22 cellular contexts compared by ENCODE assay signal in the genomic region with DNA sequence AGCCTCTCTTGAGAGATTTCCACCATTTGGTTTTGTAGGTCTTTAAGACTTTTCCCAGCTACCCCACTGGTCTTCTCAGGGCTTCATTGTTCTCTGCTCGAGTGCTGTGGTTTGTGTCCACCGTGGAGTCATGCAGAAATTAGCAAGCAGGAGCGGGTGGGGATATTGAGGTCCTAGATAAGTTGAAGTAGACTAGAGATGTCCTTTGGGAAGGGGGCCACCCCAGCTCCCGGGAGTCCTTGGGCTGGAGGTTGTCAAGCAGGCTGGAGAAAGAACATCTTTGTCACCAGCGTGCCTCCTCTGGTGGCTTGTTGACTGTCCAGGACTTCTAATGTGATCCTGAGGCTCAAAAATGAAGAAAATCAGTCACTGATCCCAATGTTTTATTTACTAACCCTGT.
DNase-seq lines count a peak whose midpoint lies in the region; ATAC-seq, FAIRE-seq and TF ChIP-seq lines count a peak whose summit lies in the region.
"Had no signal": no experiment of that assay in that cellular context is flagged by ENCODE, and none has a peak within 500 bp of the region (broad histone marks: within the 10 kb centered on the region; RNA-seq: fewer than 3 reads in every experiment).

No MANE protein-coding gene starts in this region.

- H3K27me3 ChIP-seq in rectal smooth muscle tissue (ENCODE audit: control insufficient read depth, insufficient read depth, low read length) (no peaks in the 10 kb centered on the region), uterus (no peaks in the 10 kb centered on the region), small intestine (ENCODE audit: control insufficient read depth in 2 of 2, insufficient read depth in 2 of 2, low read length in 2 of 2) (no peaks in the 10 kb centered on the region)

- no peak overlapping the region for H3K9ac ChIP-seq in rectal smooth muscle tissue (ENCODE audit: low read length)

- no peak overlapping the region for H3K27ac Mint-ChIP-seq in natural killer cell treated with Interleukin-12 subunit alpha and Interleukin-12 subunit beta and Interleukin-15 and Interleukin-18, amount 100 ng/mL, for 72 hours
- H3K27ac Mint-ChIP-seq in natural killer cell: no peak overlapping the region
- H3K27ac Mint-ChIP-seq: CD8-positive, alpha-beta memory T cell had no signal

- H3K27ac ChIP-seq in rectal smooth muscle tissue (ENCODE audit: low read depth, low read length) (peak overlapping the region; percentile 89), uterus (peak overlapping the region; percentile 69), small intestine (ENCODE audit: low read depth in 1 of 2, low read length in 1 of 2) (no peak overlapping the region)
- H3K27ac ChIP-seq: PC-9 had no signal

- peak; percentile 55 for DNase-seq in natural killer cell treated with Interleukin-12 subunit alpha and Interleukin-12 subunit beta and Interleukin-15 and Interleukin-18, amount 100 ng/mL, for 72 hours (ENCODE audit: low spot score)
- DNase-seq in natural killer cell (no peak), mesenteric fat pad (ENCODE audit: low spot score) (peak; percentile 62), uterus (no peak), small intestine (no peak)
- DNase-seq: CD8-positive, alpha-beta memory T cell; DMS53; GDM1; Kasumi-1; MM.1S; NCI-H1048; NCI-H1417 treated with DMSO at 0.1 percent for 48 hours; NCI-H187; PC-9; RPMI8226 had no signal

- H3K36me3 ChIP-seq in rectal smooth muscle tissue (ENCODE audit: control insufficient read depth, insufficient read depth, low read length) (no peaks in the 10 kb centered on the region), uterus (no peaks in the 10 kb centered on the region), small intestine (ENCODE audit: control insufficient read depth in 2 of 2, insufficient read depth in 2 of 2, low read length in 2 of 2) (no peaks in the 10 kb centered on the region)

- intact Hi-C loops in natural killer cell (cut with micrococcal nuclease) (no loop called here), uterus (cut with DNase I; ENCODE audit: low total_unique reads) (no loop called here)

- WGBS in small intestine, 3 donors: 80 to 87% (median 86%) methylated on average over 5 of the region's 5 CpGs

- FAIRE-seq in small intestine (lab: Jason Lieb, UNC): no peak
- FAIRE-seq: A204.1, GM18507, H1 had no signal

- no peak for ATAC-seq in natural killer cell treated with Interleukin-12 subunit alpha and Interleukin-12 subunit beta and Interleukin-15 and Interleukin-18, amount 100 ng/mL, for 72 hours
- ATAC-seq in natural killer cell (no peak), GM21423 (IDR thresholded peaks at IDR 0.05; ENCODE audit: unreplicated experiment) (no peak), HG03280 (IDR thresholded peaks at IDR 0.05; ENCODE audit: unreplicated experiment) (no peak)
- ATAC-seq: HCT116 had no signal

- H3K36me3 Mint-ChIP-seq in natural killer cell treated with Interleukin-12 subunit alpha and Interleukin-12 subunit beta and Interleukin-15 and Interleukin-18, amount 100 ng/mL, for 72 hours: no peaks in the 10 kb centered on the region
- H3K36me3 Mint-ChIP-seq in natural killer cell: no peaks in the 10 kb centered on the region
- H3K36me3 Mint-ChIP-seq: CD8-positive, alpha-beta memory T cell had no signal

- H3K4me1 ChIP-seq in rectal smooth muscle tissue (ENCODE audit: control insufficient read depth, insufficient read depth, low read length): peaks cover 45% of the 10 kb centered on the region
- H3K4me1 ChIP-seq in uterus: no peaks in the 10 kb centered on the region
- H3K4me1 ChIP-seq in small intestine (ENCODE audit: control insufficient read depth in 2 of 2, insufficient read depth in 1 of 2, low read depth in 1 of 2, low read length in 1 of 2): no peaks in the 10 kb centered on the region

- H3K4me3 ChIP-seq in rectal smooth muscle tissue (ENCODE audit: low read length) (no peak overlapping the region), uterus (no peak overlapping the region), small intestine (ENCODE audit: low read depth in 1 of 2, low read length in 2 of 2) (no peak overlapping the region)
- H3K4me3 ChIP-seq: PC-9 had no signal

- H3K9me3 Mint-ChIP-seq in natural killer cell treated with Interleukin-12 subunit alpha and Interleukin-12 subunit beta and Interleukin-15 and Interleukin-18, amount 100 ng/mL, for 72 hours: no peaks in the 10 kb centered on the region
- H3K9me3 Mint-ChIP-seq in natural killer cell: no peaks in the 10 kb centered on the region
- H3K9me3 Mint-ChIP-seq: CD8-positive, alpha-beta memory T cell had no signal

- TF ChIP-seq POLR2A in uterus (IDR thresholded peaks at IDR 0.05): no peak

- peaks cover 0 to 3% of the 10 kb centered on the region in 2 donors for H3K27me3 Mint-ChIP-seq in natural killer cell treated with Interleukin-12 subunit alpha and Interleukin-12 subunit beta and Interleukin-15 and Interleukin-18, amount 100 ng/mL, for 72 hours
- peaks cover 0 to 10% of the 10 kb centered on the region in 2 donors for H3K27me3 Mint-ChIP-seq in natural killer cell (ENCODE audit: low read depth in 2 of 2)

- no peak for TF ChIP-seq CTCF in natural killer cell (IDR thresholded peaks at IDR 0.05)
- no peak for TF ChIP-seq CTCF in uterus (IDR thresholded peaks at IDR 0.05)

- H3K4me1 Mint-ChIP-seq in natural killer cell treated with Interleukin-12 subunit alpha and Interleukin-12 subunit beta and Interleukin-15 and Interleukin-18, amount 100 ng/mL, for 72 hours (ENCODE audit: low read depth in 2 of 2): no peaks in the 10 kb centered on the region
- no peaks in the 10 kb centered on the region for H3K4me1 Mint-ChIP-seq in natural killer cell
- H3K4me1 Mint-ChIP-seq: CD8-positive, alpha-beta memory T cell had no signal

- no peak overlapping the region for H3K4me3 Mint-ChIP-seq in natural killer cell treated with Interleukin-12 subunit alpha and Interleukin-12 subunit beta and Interleukin-15 and Interleukin-18, amount 100 ng/mL, for 72 hours
- H3K4me3 Mint-ChIP-seq in natural killer cell: no peak overlapping the region
- H3K4me3 Mint-ChIP-seq: CD8-positive, alpha-beta memory T cell had no signal

- H3K9me3 ChIP-seq in uterus: no peaks in the 10 kb centered on the region
- H3K9me3 ChIP-seq in small intestine (ENCODE audit: control insufficient read depth, low read depth): no peaks in the 10 kb centered on the region

Comparison
In these comparisons a context has a peak if more than half of its experiments do, and no peak if none do; other contexts are left out.
1. DNase-seq: peak in natural killer cell treated with Interleukin-12 subunit alpha and Interleukin-12 subunit beta and Interleukin-15 and Interleukin-18, amount 100 ng/mL, for 72 hours (single experiment) and mesenteric fat pad (single experiment); none in natural killer cell (single experiment), uterus (0 of 2) and small intestine (single experiment).
2. H3K27ac ChIP-seq: peak in rectal smooth muscle tissue (single experiment) and uterus (2 of 2); none in small intestine (0 of 2).